1 cellular context compared by ENCODE assay signal in the genomic region with DNA sequence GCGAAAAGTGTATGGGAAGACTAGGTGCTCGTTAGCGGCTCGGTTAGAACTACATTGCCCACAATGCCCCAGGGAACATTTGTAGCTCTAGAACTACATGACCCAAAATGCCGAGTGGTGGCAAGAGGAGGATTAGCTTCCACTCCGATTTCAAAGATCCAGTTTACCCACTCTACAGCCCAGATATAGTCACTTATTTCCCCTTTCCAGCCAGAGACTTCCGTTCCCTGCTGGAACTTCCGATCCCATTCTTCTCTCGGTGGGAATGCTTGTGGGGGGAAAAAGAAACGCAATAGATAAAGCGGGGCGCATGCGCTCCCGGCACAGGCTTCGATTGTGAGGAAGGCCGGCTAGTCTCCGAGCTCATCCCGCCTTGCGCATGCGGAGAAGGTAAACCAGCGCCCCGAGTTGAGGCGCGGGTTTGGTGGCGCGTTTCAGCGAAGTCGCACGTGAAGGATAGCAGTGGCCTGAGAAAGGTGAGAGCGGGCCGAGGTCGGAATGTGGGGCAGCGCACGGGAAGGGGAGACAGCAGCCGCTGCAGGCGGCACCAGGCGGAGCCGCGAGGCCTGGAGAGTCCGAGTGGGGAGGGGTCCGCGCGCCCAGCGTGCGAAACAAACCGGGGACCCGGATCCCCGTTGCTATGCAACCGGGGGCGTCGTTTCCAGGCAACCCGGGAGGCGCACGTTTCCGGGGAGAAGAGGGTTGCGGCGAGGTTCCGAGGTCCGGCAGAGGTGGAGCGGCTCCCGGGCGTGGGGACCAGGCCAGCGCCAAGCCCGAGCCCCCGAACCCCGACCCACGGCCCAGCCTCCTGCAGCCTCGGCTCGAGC.
TF ChIP-seq lines count a peak whose summit lies in the region.

A gene with protein sequence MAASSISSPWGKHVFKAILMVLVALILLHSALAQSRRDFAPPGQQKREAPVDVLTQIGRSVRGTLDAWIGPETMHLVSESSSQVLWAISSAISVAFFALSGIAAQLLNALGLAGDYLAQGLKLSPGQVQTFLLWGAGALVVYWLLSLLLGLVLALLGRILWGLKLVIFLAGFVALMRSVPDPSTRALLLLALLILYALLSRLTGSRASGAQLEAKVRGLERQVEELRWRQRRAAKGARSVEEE (plus strand): TSS at position 366 of the 827 bp plus-strand sequence. CDS start 5,536 bp downstream, outside the sequence.

TF ChIP-seq in IMR-90, 13 proteins besides CTCF, POLR2A, EP300 and RAD21:
- TF ChIP-seq MXI1 (IDR thresholded peaks at IDR 0.05; ENCODE audit: borderline replicate concordance, low read depth, low read length) (peak; percentile 66; the same call in 1 of the 2 replicates), FOS (IDR thresholded peaks at IDR 0.05; ENCODE audit: low read depth, low read length) (no peak), BHLHE40 (IDR thresholded peaks at IDR 0.05; ENCODE audit: low read depth, low read length) (peak; percentile 59; the same call in 1 of the 2 replicates)
